Comparison of ENCODE assay signal across 26 cellular contexts in genomic region chr17:41186872-41187271, GRCh38. TPM values are rescaled to one million over a fixed set of nuclear protein-coding genes. Genes with fewer than 3 reads are reported as not detected.
"Had no signal": no experiment of that assay in that cellular context is flagged by ENCODE, and none has a peak within 500 bp of the region (broad histone marks: within the 10 kb centered on the region; RNA-seq: fewer than 3 reads in every experiment).

No MANE protein-coding gene starts in this region.

- H3K9me3 ChIP-seq: neutrophil, vagina had no signal

- H3K4me1 Mint-ChIP-seq: naive thymus-derived CD4-positive, alpha-beta T cell; nephron progenitor cell had no signal

- H3K36me3 ChIP-seq: heart left ventricle, neutrophil, vagina had no signal

- H3K4me3 ChIP-seq: heart left ventricle, lung, vagina had no signal

- H3K27me3 ChIP-seq: vagina had no signal

- H3K4me3 Mint-ChIP-seq: naive thymus-derived CD4-positive, alpha-beta T cell; nephron progenitor cell; type B pancreatic cell had no signal

- H3K4me1 ChIP-seq: heart left ventricle, vagina had no signal

- H3K36me3 Mint-ChIP-seq: type B pancreatic cell had no signal

- H3K9me3 Mint-ChIP-seq: nephron progenitor cell, type B pancreatic cell had no signal

- ATAC-seq: esophagus mucosa; heart left ventricle; left colon; left ventricle myocardium superior; naive thymus-derived CD4-positive, alpha-beta T cell; sciatic nerve had no signal

- H3K27ac ChIP-seq: heart left ventricle, neutrophil, vagina had no signal

- H3K27ac Mint-ChIP-seq: naive thymus-derived CD4-positive, alpha-beta T cell; nephron progenitor cell; type B pancreatic cell had no signal

- DNase-seq: effector memory CD4-positive, alpha-beta T cell; heart left ventricle; hippocampal formation; left colon; left ventricle myocardium superior; mesenchymal stem cell; midbrain; naive thymus-derived CD4-positive, alpha-beta T cell; nephron progenitor cell; posterior cingulate gyrus; small intestine; stimulated activated CD4-positive, alpha-beta T cell treated with anti-CD3 and anti-CD28 coated beads, Interleukin-12 subunit alpha, Interleukin-12 subunit beta, amount 100 ng/mL, for 4 hours; stimulated activated naive CD4-positive, alpha-beta T cell treated with Interleukin-2 at 50 U/mL for 16 hours had no signal

RNA-seq across cellular contexts. Expression of gene KRTAP4-1, which starts 2.2 kb away (rescaled TPM):
- total RNA-seq: esophagus mucosa; fibroblast of lung; frontal cortex; glomerular endothelial cell; heart left ventricle; kidney epithelial cell; left ventricle myocardium superior; lung; naive thymus-derived CD4-positive, alpha-beta T cell; osteoblast; pulmonary artery endothelial cell; sciatic nerve; vagina had no signal
- polyA plus RNA-seq: fibroblast of lung; heart left ventricle; lung; naive thymus-derived CD4-positive, alpha-beta T cell; small intestine; thymus had no signal

RNA-seq across cellular contexts. Expression of gene KRTAP9-1, which starts 2.8 kb away (rescaled TPM):
- total RNA-seq: esophagus mucosa; fibroblast of lung; frontal cortex; glomerular endothelial cell; heart left ventricle; kidney epithelial cell; left colon; left ventricle myocardium superior; lung; naive thymus-derived CD4-positive, alpha-beta T cell; osteoblast; pulmonary artery endothelial cell; sciatic nerve; vagina had no signal
- polyA plus RNA-seq: fibroblast of lung; heart left ventricle; lung; naive thymus-derived CD4-positive, alpha-beta T cell; small intestine; thymus had no signal

RNA-seq across cellular contexts. Expression of gene KRTAP4-2, which starts 8.9 kb away (rescaled TPM):
- total RNA-seq: esophagus mucosa; fibroblast of lung; frontal cortex; glomerular endothelial cell; heart left ventricle; kidney epithelial cell; left colon; left ventricle myocardium superior; lung; naive thymus-derived CD4-positive, alpha-beta T cell; osteoblast; pulmonary artery endothelial cell; sciatic nerve; vagina had no signal
- polyA plus RNA-seq: fibroblast of lung; heart left ventricle; lung; naive thymus-derived CD4-positive, alpha-beta T cell; small intestine; thymus had no signal

RNA-seq across cellular contexts. Expression of gene KRTAP4-3, which starts 18.9 kb away (rescaled TPM):
- total RNA-seq: esophagus mucosa; fibroblast of lung; frontal cortex; glomerular endothelial cell; heart left ventricle; kidney epithelial cell; left colon; left ventricle myocardium superior; lung; naive thymus-derived CD4-positive, alpha-beta T cell; osteoblast; pulmonary artery endothelial cell; sciatic nerve; vagina had no signal
- polyA plus RNA-seq: fibroblast of lung; heart left ventricle; lung; naive thymus-derived CD4-positive, alpha-beta T cell; small intestine; thymus had no signal

RNA-seq across cellular contexts. Expression of gene KRTAP4-4, which starts 26.3 kb away (rescaled TPM):
- total RNA-seq: esophagus mucosa; fibroblast of lung; frontal cortex; glomerular endothelial cell; heart left ventricle; kidney epithelial cell; left colon; left ventricle myocardium superior; lung; naive thymus-derived CD4-positive, alpha-beta T cell; osteoblast; pulmonary artery endothelial cell; sciatic nerve; vagina had no signal
- polyA plus RNA-seq: fibroblast of lung; heart left ventricle; lung; naive thymus-derived CD4-positive, alpha-beta T cell; small intestine; thymus had no signal
